Comparison of ENCODE assay signal across 20 cellular contexts in genomic region chr1:188127507-188127906, GRCh38.
DNase-seq lines count a peak whose midpoint lies in the region; ATAC-seq, FAIRE-seq and TF ChIP-seq lines count a peak whose summit lies in the region.
"Had no signal": no experiment of that assay in that cellular context is flagged by ENCODE, and none has a peak within 500 bp of the region (broad histone marks: within the 10 kb centered on the region; RNA-seq: fewer than 3 reads in every experiment).

No MANE protein-coding gene starts in this region.

- H3K4me1 Mint-ChIP-seq in endothelial cell (ENCODE audit: unreplicated experiment) = no peaks in the 10 kb centered on the region
- H3K4me1 Mint-ChIP-seq: B cell had no signal

- H3K9me3 ChIP-seq in stomach = peaks cover 0 to 15% (median 8%) of the 10 kb centered on the region in 4 donors

- TF ChIP-seq CTCF in stomach (IDR thresholded peaks at IDR 0.05) (no peak), endothelial cell (IDR thresholded peaks at IDR 0.05; ENCODE audit: unreplicated experiment) (no peak)

- H3K27ac ChIP-seq in stomach = no peak overlapping the region
- H3K27ac ChIP-seq: BLaER1 treated with 17β-estradiol and CSF1 and Interleukin-3, amounts not matched to agents 10 nM and 100 nM had no signal

- TF ChIP-seq POLR2A in stomach (IDR thresholded peaks at IDR 0.05) = no peak

- ATAC-seq in GM18868 (IDR thresholded peaks at IDR 0.05; ENCODE audit: unreplicated experiment) (peak; percentile 34), GM21737 (IDR thresholded peaks at IDR 0.05; ENCODE audit: unreplicated experiment) (no peak)
- ATAC-seq: CD8-positive, alpha-beta T cell had no signal

- H3K36me3 ChIP-seq in stomach = no peaks in the 10 kb centered on the region
- H3K36me3 ChIP-seq: BLaER1 treated with 17β-estradiol and CSF1 and Interleukin-3, amounts not matched to agents 10 nM and 100 nM had no signal

- no peak overlapping the region for H3K4me3 ChIP-seq in stomach
- H3K4me3 ChIP-seq: BLaER1 treated with 17β-estradiol and CSF1 and Interleukin-3, amounts not matched to agents 10 nM and 100 nM had no signal

- H3K27me3 Mint-ChIP-seq in endothelial cell (ENCODE audit: unreplicated experiment) = no peaks in the 10 kb centered on the region
- H3K27me3 Mint-ChIP-seq: B cell had no signal

- FAIRE-seq in GM19239 (lab: Jason Lieb, UNC) = no peak
- FAIRE-seq: GM12891 had no signal

- WGBS in stomach, 5 donors = 56 to 72% (median 66%) methylated on average over 1 of the region's 1 CpG

- DNase-seq in M059J (ENCODE audit: low read depth) = peak; percentile 5
- peak; percentile 7 for DNase-seq in UCSD-AML1 (lab: John Stamatoyannopoulos, UW; ENCODE audit: unreplicated experiment)
- DNase-seq in kidney tubule cell (ENCODE audit: low spot score) = peak; percentile 6
- DNase-seq in stomach = no peak
- no peak for DNase-seq in GM19239 (ENCODE audit: insufficient read length, low spot score)
- no peak for DNase-seq in endothelial cell (ENCODE audit: low spot score)
- DNase-seq: CD8-positive, alpha-beta T cell; COR-L47; DMS 273 treated with DMSO at 0.1 percent for 48 hours; DMS53; DND-41; EL; GOT3; H7; KG1 had no signal

- no peaks in the 10 kb centered on the region for H3K36me3 Mint-ChIP-seq in endothelial cell (ENCODE audit: low read depth, unreplicated experiment)
- H3K36me3 Mint-ChIP-seq: CD8-positive, alpha-beta T cell had no signal

- no peak overlapping the region for H3K4me3 Mint-ChIP-seq in endothelial cell (ENCODE audit: unreplicated experiment)
- H3K4me3 Mint-ChIP-seq: B cell; CD8-positive, alpha-beta T cell had no signal

- no peak for TF ChIP-seq EP300 in stomach (IDR thresholded peaks at IDR 0.05)

- no peaks in the 10 kb centered on the region for H3K27me3 ChIP-seq in stomach
- H3K27me3 ChIP-seq: BLaER1 treated with 17β-estradiol and CSF1 and Interleukin-3, amounts not matched to agents 10 nM and 100 nM had no signal

- H3K9me3 Mint-ChIP-seq in endothelial cell (ENCODE audit: unreplicated experiment) = no peaks in the 10 kb centered on the region

- H3K4me1 ChIP-seq in stomach = no peaks in the 10 kb centered on the region

- intact Hi-C loops in stomach (cut with DNase I; ENCODE audit: low total_unique reads) = no loop called here

- no peak overlapping the region for H3K27ac Mint-ChIP-seq in endothelial cell (ENCODE audit: unreplicated experiment)
- H3K27ac Mint-ChIP-seq: B cell; CD8-positive, alpha-beta T cell had no signal

Comparison
In these comparisons a context has a peak if more than half of its experiments do, and no peak if none do; other contexts are left out.
1. DNase-seq: peak in M059J (single experiment), UCSD-AML1 (single experiment) and kidney tubule cell (single experiment); none in stomach (single experiment), GM19239 (single experiment) and endothelial cell (single experiment).